ENCODE assay signal across 29 cellular contexts in genomic region chr15:98288091-98288590, GRCh38.
"Had no signal": no experiment of that assay in that cellular context is flagged by ENCODE, and none has a peak within 500 bp of the region (broad histone marks: within the 10 kb centered on the region; RNA-seq: fewer than 3 reads in every experiment).

No MANE protein-coding gene starts in this region.

- H3K9ac ChIP-seq: parathyroid adenoma had no signal

- H3K27me3 ChIP-seq: ovary, right lobe of liver, thyroid gland had no signal

- H2AFZ ChIP-seq: parathyroid adenoma had no signal

- H3K27ac ChIP-seq: ovary, parathyroid adenoma, psoas muscle, right lobe of liver, sigmoid colon, stomach, thoracic aorta, thyroid gland, tibial nerve, upper lobe of left lung had no signal

- H3K4me3 Mint-ChIP-seq: naive thymus-derived CD8-positive, alpha-beta T cell; natural killer cell treated with Interleukin-12 subunit alpha and Interleukin-12 subunit beta and Interleukin-15 and Interleukin-18, amount 100 ng/mL, for 72 hours; nephron progenitor cell; neural crest cell; stimulated activated effector memory CD8-positive, alpha-beta T cell treated with anti-CD3 and anti-CD28 coated beads, Interleukin-12 subunit alpha, Interleukin-12 subunit beta, amount 100 ng/mL, for 72 hours; stimulated activated naive B cell treated with anti-CD40 and anti-IgM and Interleukin-4, amounts not matched to agents 10 μg/mL and 1 μg/mL and 100 μg/mL, for 72 hours; stimulated activated naive CD8-positive, alpha-beta T cell treated with anti-CD3 and anti-CD28 coated beads, Interleukin-15, Interleukin-2, amounts not matched to agents 100 ng/mL and 50 ng/mL, for 24 hours had no signal

- H3K36me3 Mint-ChIP-seq: naive thymus-derived CD8-positive, alpha-beta T cell; natural killer cell treated with Interleukin-12 subunit alpha and Interleukin-12 subunit beta and Interleukin-15 and Interleukin-18, amount 100 ng/mL, for 72 hours; stimulated activated effector memory CD8-positive, alpha-beta T cell treated with anti-CD3 and anti-CD28 coated beads, Interleukin-12 subunit alpha, Interleukin-12 subunit beta, amount 100 ng/mL, for 72 hours; stimulated activated naive B cell treated with anti-CD40 and anti-IgM and Interleukin-4, amounts not matched to agents 10 μg/mL and 1 μg/mL and 100 μg/mL, for 72 hours had no signal

- H3K4me3 ChIP-seq: ovary, psoas muscle, right lobe of liver, sigmoid colon, stomach, thoracic aorta, thyroid gland, tibial nerve, upper lobe of left lung had no signal

- H3K4me1 ChIP-seq: parathyroid adenoma, psoas muscle, right lobe of liver, thyroid gland had no signal

- H3K9me3 ChIP-seq: ovary, psoas muscle, right lobe of liver, sigmoid colon, stomach, thoracic aorta, thyroid gland, tibial nerve, upper lobe of left lung had no signal

- H3K4me1 Mint-ChIP-seq: stimulated activated effector memory CD8-positive, alpha-beta T cell treated with anti-CD3 and anti-CD28 coated beads, Interleukin-12 subunit alpha, Interleukin-12 subunit beta, amount 100 ng/mL, for 72 hours had no signal

- FAIRE-seq: small intestine, urothelium cell line had no signal

- H3K27ac Mint-ChIP-seq: naive thymus-derived CD8-positive, alpha-beta T cell; natural killer cell treated with Interleukin-12 subunit alpha and Interleukin-12 subunit beta and Interleukin-15 and Interleukin-18, amount 100 ng/mL, for 72 hours; nephron progenitor cell; progenitor cell of endocrine pancreas; stimulated activated effector memory CD8-positive, alpha-beta T cell treated with anti-CD3 and anti-CD28 coated beads, Interleukin-12 subunit alpha, Interleukin-12 subunit beta, amount 100 ng/mL, for 72 hours; stimulated activated naive B cell treated with anti-CD40 and anti-IgM and Interleukin-4, amounts not matched to agents 10 μg/mL and 1 μg/mL and 100 μg/mL, for 72 hours; stimulated activated naive CD8-positive, alpha-beta T cell treated with anti-CD3 and anti-CD28 coated beads, Interleukin-15, Interleukin-2, amounts not matched to agents 100 ng/mL and 50 ng/mL, for 24 hours had no signal

- ATAC-seq: naive thymus-derived CD8-positive, alpha-beta T cell; natural killer cell treated with Interleukin-12 subunit alpha and Interleukin-12 subunit beta and Interleukin-15 and Interleukin-18, amount 100 ng/mL, for 72 hours; psoas muscle; right cardiac atrium; stimulated activated effector memory CD8-positive, alpha-beta T cell treated with anti-CD3 and anti-CD28 coated beads, Interleukin-12 subunit alpha, Interleukin-12 subunit beta, amount 100 ng/mL, for 72 hours; stimulated activated naive B cell treated with anti-CD40 and anti-IgM and Interleukin-4, amounts not matched to agents 10 μg/mL and 1 μg/mL and 100 μg/mL, for 72 hours had no signal

- H3K36me3 ChIP-seq: ovary, right lobe of liver, sigmoid colon, stomach, thoracic aorta, thyroid gland, tibial nerve, upper lobe of left lung had no signal

- DNase-seq: naive thymus-derived CD8-positive, alpha-beta T cell; nephron progenitor cell; occipital lobe; ovary; posterior cingulate gyrus; psoas muscle; right cardiac atrium; right lobe of liver; sigmoid colon; small intestine; stimulated activated CD4-positive, alpha-beta T cell treated with anti-CD3 and anti-CD28 coated beads, Interleukin-15, amount 100 ng/mL, for 24 hours; stimulated activated CD4-positive, alpha-beta T cell treated with anti-CD3 and anti-CD28 coated beads, Interleukin-2, amount 100 ng/mL, for 24 hours; stimulated activated CD4-positive, alpha-beta T cell treated with anti-CD3 and anti-CD28 coated beads, Interleukin-2, amount 100 ng/mL, for 48 hours; stimulated activated CD4-positive, alpha-beta T cell treated with anti-CD3 and anti-CD28 coated beads, Interleukin-4, amount 100 ng/mL, for 24 hours; stimulated activated naive B cell treated with anti-CD40 and anti-IgM and Interleukin-4, amounts not matched to agents 10 μg/mL and 1 μg/mL and 100 μg/mL, for 72 hours; stimulated activated naive CD4-positive, alpha-beta T cell treated with Interleukin-2 at 50 U/mL for 16 hours; stomach; thyroid gland; trophoblast cell; upper lobe of left lung had no signal

- H3K9me3 Mint-ChIP-seq: naive thymus-derived CD8-positive, alpha-beta T cell; natural killer cell treated with Interleukin-12 subunit alpha and Interleukin-12 subunit beta and Interleukin-15 and Interleukin-18, amount 100 ng/mL, for 72 hours; neural crest cell; stimulated activated effector memory CD8-positive, alpha-beta T cell treated with anti-CD3 and anti-CD28 coated beads, Interleukin-12 subunit alpha, Interleukin-12 subunit beta, amount 100 ng/mL, for 72 hours; stimulated activated naive B cell treated with anti-CD40 and anti-IgM and Interleukin-4, amounts not matched to agents 10 μg/mL and 1 μg/mL and 100 μg/mL, for 72 hours; stimulated activated naive CD8-positive, alpha-beta T cell treated with anti-CD3 and anti-CD28 coated beads, Interleukin-15, Interleukin-2, amounts not matched to agents 100 ng/mL and 50 ng/mL, for 24 hours had no signal
